Comparison of ENCODE assay signal across 8 cellular contexts in genomic region chr11:76152086-76152658, GRCh38. TPM values are rescaled to one million over a fixed set of nuclear protein-coding genes. Genes with fewer than 3 reads are reported as not detected.
A peak's percentile ranks its signal among the peaks of the same experiment; 100 is the strongest.
DNase-seq lines count a peak whose midpoint lies in the region; ATAC-seq and TF ChIP-seq lines count a peak whose summit lies in the region.

No MANE protein-coding gene starts in this region.

- peaks cover 26% of the 10 kb centered on the region for H3K4me1 Mint-ChIP-seq in activated CD8-positive, alpha-beta T cell treated with anti-CD3 and anti-CD28 coated beads, Interleukin-2, amount 10 ng/mL, durations not matched to agents 7 days and 5 days (ENCODE audit: low read depth)
- peaks cover 16% of the 10 kb centered on the region for H3K4me1 Mint-ChIP-seq in endodermal cell

- no peaks in the 10 kb centered on the region for H3K9me3 Mint-ChIP-seq in activated CD8-positive, alpha-beta T cell treated with anti-CD3 and anti-CD28 coated beads, Interleukin-2, amount 10 ng/mL, durations not matched to agents 7 days and 5 days (ENCODE audit: insufficient read depth)
- H3K9me3 Mint-ChIP-seq in endodermal cell: no peaks in the 10 kb centered on the region

- no peaks in the 10 kb centered on the region for H3K9me3 ChIP-seq in HEK293 (ENCODE audit: control insufficient read depth, insufficient read depth, low read depth, low read length)
- no peaks in the 10 kb centered on the region for H3K9me3 ChIP-seq in endodermal cell (ENCODE audit: control insufficient read depth, low read length)

- H3K4me1 ChIP-seq in HEK293 (ENCODE audit: control insufficient read depth, insufficient read depth, low read length) (no peaks in the 10 kb centered on the region), endodermal cell (ENCODE audit: control insufficient read depth, insufficient read depth, low read length) (peaks cover 6% of the 10 kb centered on the region)

- H3K9ac ChIP-seq in endodermal cell (ENCODE audit: extremely low read depth, low read length, poor library complexity, severe bottlenecking): no peak overlapping the region

- peak; percentile 87 for TF ChIP-seq CTCF in HEK293 (tag by site-specific recombination; IDR thresholded peaks at IDR 0.05)
- TF ChIP-seq CTCF in NB4 (IDR thresholded peaks at IDR 0.05; ENCODE audit: low read depth, low read length): peak; percentile 84
- peak; percentile 98 for TF ChIP-seq CTCF in endodermal cell (conservative IDR thresholded peaks at IDR 0.05)

- H3K27ac Mint-ChIP-seq in activated CD8-positive, alpha-beta T cell treated with anti-CD3 and anti-CD28 coated beads, Interleukin-2, amount 10 ng/mL, durations not matched to agents 7 days and 5 days: peak overlapping the region; percentile 37
- H3K27ac Mint-ChIP-seq in endodermal cell: peak overlapping the region; percentile 76

- WGBS in endodermal cell (ENCODE audit: insufficient coverage in 1 of 2, insufficient read length in 1 of 2), 2 experiments: 33 to 35% methylated on average over 16 to 26 of the region's 29 CpGs

- peaks cover 71% of the 10 kb centered on the region for H3K27me3 ChIP-seq in endodermal cell (ENCODE audit: control insufficient read depth, insufficient read depth, low read length, poor library complexity, severe bottlenecking)

- no peak overlapping the region for H3K27ac ChIP-seq in HEK293 (ENCODE audit: extremely low read depth, low read depth, low read length)
- H3K27ac ChIP-seq in endodermal cell (ENCODE audit: low read depth, low read length): no peak overlapping the region

- peak overlapping the region; percentile 73 for H3K4me3 Mint-ChIP-seq in activated CD8-positive, alpha-beta T cell treated with anti-CD3 and anti-CD28 coated beads, Interleukin-2, amount 10 ng/mL, durations not matched to agents 7 days and 5 days
- peak overlapping the region; percentile 62 for H3K4me3 Mint-ChIP-seq in endodermal cell

- TF ChIP-seq POLR2A in NB4 (IDR thresholded peaks at IDR 0.05; ENCODE audit: extremely low read depth, insufficient read length): no peak

- peak; percentile 61 for DNase-seq in G401 (ENCODE audit: low spot score)
- peak; percentile 88 for DNase-seq in NB4 (ENCODE audit: low read depth)
- peak; percentile 88 for DNase-seq in activated CD8-positive, alpha-beta T cell treated with anti-CD3 and anti-CD28 coated beads, Interleukin-2, amount 10 ng/mL, durations not matched to agents 7 days and 5 days
- peak; percentile 97 for DNase-seq in endodermal cell
- DNase-seq in mesenteric fat pad (ENCODE audit: low spot score): peak; percentile 96
- DNase-seq in stimulated activated CD8-positive, alpha-beta memory T cell treated with anti-CD3 and anti-CD28 coated beads, Interleukin-15, amount 100 ng/mL, for 24 hours (ENCODE audit: low read depth): peak; percentile 57
- no peak for DNase-seq in NCI-H446 treated with DMSO at 0.1 percent for 48 hours (lab: John Stamatoyannopoulos, UW)

- peaks cover 7% of the 10 kb centered on the region for H3K27me3 Mint-ChIP-seq in activated CD8-positive, alpha-beta T cell treated with anti-CD3 and anti-CD28 coated beads, Interleukin-2, amount 10 ng/mL, durations not matched to agents 7 days and 5 days (ENCODE audit: low read depth)
- peaks cover 79% of the 10 kb centered on the region for H3K27me3 Mint-ChIP-seq in endodermal cell (ENCODE audit: insufficient read depth)

- H3K36me3 Mint-ChIP-seq in activated CD8-positive, alpha-beta T cell treated with anti-CD3 and anti-CD28 coated beads, Interleukin-2, amount 10 ng/mL, durations not matched to agents 7 days and 5 days (ENCODE audit: low read depth): no peaks in the 10 kb centered on the region
- no peaks in the 10 kb centered on the region for H3K36me3 Mint-ChIP-seq in endodermal cell (ENCODE audit: low read depth)

- POLR2A ChIA-PET in HEK293 (lab: Yijun Ruan, JAX): interaction anchor here (0.6 to 1.2 kb wide), 4 partner anchors 12 to 483 kb away, joined by 3 to 10 read pairs (median 4); partner anchors contain the start of gene MAP6
- POLR2A ChIA-PET in activated CD8-positive, alpha-beta T cell treated with anti-CD3 and anti-CD28 coated beads, Interleukin-2, amount 10 ng/mL, durations not matched to agents 7 days and 5 days (lab: Charles Lee): interaction anchor here (0.9 kb wide), 1 partner anchor 171 kb away, joined by 3 read pairs; no protein-coding TSS in a partner anchor

- in situ Hi-C loops in G401 (cut with HindIII; ENCODE audit: low sequenced_read_pairs): no loop called here

- H3K4me3 ChIP-seq in HEK293 (ENCODE audit: low read depth, low read length) (no peak overlapping the region), NB4 (ENCODE audit: low read depth, low read length) (no peak overlapping the region), endodermal cell (ENCODE audit: low read length) (peak overlapping the region; percentile 46)

- peak; percentile 95 for ATAC-seq in activated CD8-positive, alpha-beta T cell treated with anti-CD3 and anti-CD28 coated beads, Interleukin-2, amount 10 ng/mL, durations not matched to agents 7 days and 5 days

- CTCF ChIA-PET in HEK293 (lab: Yijun Ruan, JAX): interaction anchor here (0.6 to 3.2 kb wide), 64 partner anchors 9 to 1314 kb away, joined by 3 to 86 read pairs (median 4); no protein-coding TSS in a partner anchor
- CTCF ChIA-PET in activated CD8-positive, alpha-beta T cell treated with anti-CD3 and anti-CD28 coated beads, Interleukin-2, amount 10 ng/mL, durations not matched to agents 7 days and 5 days (lab: Charles Lee): interaction anchor here (0.6 to 3.2 kb wide), 58 partner anchors 9 to 466 kb away, joined by 3 to 148 read pairs (median 4); partner anchors contain the start of gene UVRAG

- H3K36me3 ChIP-seq in HEK293 (ENCODE audit: control insufficient read depth in 2 of 2, insufficient read depth in 1 of 2, low read length in 2 of 2) (no peaks in the 10 kb centered on the region), endodermal cell (ENCODE audit: control insufficient read depth, insufficient read depth, low read length) (no peaks in the 10 kb centered on the region)

TF ChIP-seq in HEK293, 187 proteins besides CTCF, POLR2A, EP300 and RAD21 (continues in another document):
- TF ChIP-seq ZNF121 (tag by site-specific recombination; IDR thresholded peaks at IDR 0.05) (no peak), ZNF473 (tag by site-specific recombination; IDR thresholded peaks at IDR 0.05) (no peak), ZNF23 (tag by site-specific recombination; IDR thresholded peaks at IDR 0.05; ENCODE audit: borderline replicate concordance) (no peak), ZNF660 (tag by site-specific recombination; IDR thresholded peaks at IDR 0.05) (no peak), ZFP37 (tag by site-specific recombination; IDR thresholded peaks at IDR 0.05) (0 out of 2 replicates have a peak, but pooled peaks have one; percentile 31), ZNF423 (tag by site-specific recombination; IDR thresholded peaks at IDR 0.05) (no peak), ZFP69B (tag by site-specific recombination; IDR thresholded peaks at IDR 0.05) (peak; percentile 74; the same call in 1 of the 2 replicates), ZNF366 (tag by site-specific recombination; conservative IDR thresholded peaks at IDR 0.05) (peak; percentile 67), GLI2 (tag by site-specific recombination; IDR thresholded peaks at IDR 0.05; ENCODE audit: borderline replicate concordance, low read depth) (no peak), ZFP41 (tag by site-specific recombination; IDR thresholded peaks at IDR 0.05; ENCODE audit: borderline replicate concordance) (no peak), ZEB2 (tag by site-specific recombination; IDR thresholded peaks at IDR 0.05) (no peak), SP7 (tag by site-specific recombination; IDR thresholded peaks at IDR 0.05) (no peak), ZIC2 (tag by site-specific recombination; IDR thresholded peaks at IDR 0.05) (no peak), ZNF843 (tag by site-specific recombination; IDR thresholded peaks at IDR 0.05) (no peak)
- TF ChIP-seq, protein P1, sequence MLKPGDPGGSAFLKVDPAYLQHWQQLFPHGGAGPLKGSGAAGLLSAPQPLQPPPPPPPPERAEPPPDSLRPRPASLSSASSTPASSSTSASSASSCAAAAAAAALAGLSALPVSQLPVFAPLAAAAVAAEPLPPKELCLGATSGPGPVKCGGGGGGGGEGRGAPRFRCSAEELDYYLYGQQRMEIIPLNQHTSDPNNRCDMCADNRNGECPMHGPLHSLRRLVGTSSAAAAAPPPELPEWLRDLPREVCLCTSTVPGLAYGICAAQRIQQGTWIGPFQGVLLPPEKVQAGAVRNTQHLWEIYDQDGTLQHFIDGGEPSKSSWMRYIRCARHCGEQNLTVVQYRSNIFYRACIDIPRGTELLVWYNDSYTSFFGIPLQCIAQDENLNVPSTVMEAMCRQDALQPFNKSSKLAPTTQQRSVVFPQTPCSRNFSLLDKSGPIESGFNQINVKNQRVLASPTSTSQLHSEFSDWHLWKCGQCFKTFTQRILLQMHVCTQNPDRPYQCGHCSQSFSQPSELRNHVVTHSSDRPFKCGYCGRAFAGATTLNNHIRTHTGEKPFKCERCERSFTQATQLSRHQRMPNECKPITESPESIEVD (tag by site-specific recombination; IDR thresholded peaks at IDR 0.05): no peak
- TF ChIP-seq, protein P2, sequence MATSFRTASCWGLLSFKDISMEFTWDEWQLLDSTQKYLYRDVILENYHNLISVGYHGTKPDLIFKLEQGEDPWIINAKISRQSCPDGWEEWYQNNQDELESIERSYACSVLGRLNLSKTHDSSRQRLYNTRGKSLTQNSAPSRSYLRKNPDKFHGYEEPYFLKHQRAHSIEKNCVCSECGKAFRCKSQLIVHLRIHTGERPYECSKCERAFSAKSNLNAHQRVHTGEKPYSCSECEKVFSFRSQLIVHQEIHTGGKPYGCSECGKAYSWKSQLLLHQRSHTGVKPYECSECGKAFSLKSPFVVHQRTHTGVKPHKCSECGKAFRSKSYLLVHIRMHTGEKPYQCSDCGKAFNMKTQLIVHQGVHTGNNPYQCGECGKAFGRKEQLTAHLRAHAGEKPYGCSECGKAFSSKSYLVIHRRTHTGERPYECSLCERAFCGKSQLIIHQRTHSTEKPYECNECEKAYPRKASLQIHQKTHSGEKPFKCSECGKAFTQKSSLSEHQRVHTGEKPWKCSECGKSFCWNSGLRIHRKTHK (tag by site-specific recombination; IDR thresholded peaks at IDR 0.05): no peak

RNA-seq across cellular contexts. Expression of gene WNT11, which starts 54.1 kb away (rescaled TPM):
- total RNA-seq in G401 (2014; rRNA removed; shearing (Covaris generic)): 20.5 and 21.6 TPM in 2 replicates
- total RNA-seq in activated CD8-positive, alpha-beta T cell treated with anti-CD3 and anti-CD28 coated beads, Interleukin-2, amount 10 ng/mL, durations not matched to agents 7 days and 5 days: under 1 TPM; 0.26 to 0.83 TPM
- total RNA-seq in endodermal cell: under 1 TPM; 0.53 to 0.62 TPM
- 0.85 TPM for polyA plus RNA-seq in endodermal cell (2013, experiment 1 of 2)
- polyA plus RNA-seq in endodermal cell (2013, experiment 2 of 2): 0.37 TPM
- 34.1 TPM for total RNA-seq in mesenteric fat pad

Comparison
In these comparisons a context has a peak if more than half of its experiments do, and no peak if none do; other contexts are left out.
1. RNA of gene WNT11, which starts 54.1 kb away (total RNA-seq): 34.1 TPM in mesenteric fat pad (single experiment) and 20.5 to 21.6 TPM in G401; 0.26 to 0.83 TPM in activated CD8-positive, alpha-beta T cell treated with anti-CD3 and anti-CD28 coated beads, Interleukin-2, amount 10 ng/mL, durations not matched to agents 7 days and 5 days and 0.53 to 0.62 TPM in endodermal cell; every median in the first group is over 10 times any median in the second.
2. Peak in every context shown above with its lines, with median percentiles within 50 percentile points of each other: CTCF ChIP-seq.